Comparison of ENCODE assay signal across 19 cellular contexts in genomic region chrX:12819231-12819630, GRCh38. TPM values are rescaled to one million over a fixed set of nuclear protein-coding genes. Genes with fewer than 3 reads are reported as not detected.
DNase-seq lines count a peak whose midpoint lies in the region; ATAC-seq, FAIRE-seq and TF ChIP-seq lines count a peak whose summit lies in the region.
"Had no signal": no experiment of that assay in that cellular context is flagged by ENCODE, and none has a peak within 500 bp of the region (broad histone marks: within the 10 kb centered on the region; RNA-seq: fewer than 3 reads in every experiment).

No MANE protein-coding gene starts in this region.

- TF ChIP-seq CTCF in bronchial epithelial cell (IDR thresholded peaks at IDR 0.05; ENCODE audit: insufficient read depth, low read length, severe bottlenecking) (no peak), keratinocyte (optimal IDR thresholded peaks at IDR 0.05 in 1 of 3, IDR thresholded peaks at IDR 0.05 in 1 of 3, conservative IDR thresholded peaks at IDR 0.05 in 1 of 3; ENCODE audit: extremely low read depth in 1 of 3, insufficient read depth in 2 of 3, low read length in 3 of 3) (no peak)

- peak; percentile 18 for FAIRE-seq in bronchial epithelial cell (lab: Jason Lieb, UNC)
- FAIRE-seq in keratinocyte (lab: Jason Lieb, UNC): peak; percentile 5

- H3K27ac ChIP-seq in keratinocyte (ENCODE audit: control insufficient read depth, insufficient read depth, low read length): peak overlapping the region; percentile 70
- H3K27ac ChIP-seq: BLaER1 treated with 17β-estradiol and CSF1 and Interleukin-3, amounts not matched to agents 10 nM and 100 nM; KMS-11; PC-9 had no signal

- DNase-seq in activated CD4-positive, alpha-beta T cell treated with anti-CD3 and anti-CD28 coated beads, Interleukin-2, amount 10 ng/mL, durations not matched to agents 7 days and 5 days: no peak
- no peak for DNase-seq in activated CD4-positive, alpha-beta T cell treated with anti-CD3 and anti-CD28 coated beads, Interleukin-2, amount 50 U/mL, for 48 hours
- DNase-seq in HPDE6-E6E7 (ENCODE audit: extremely low spot score) (peak; percentile 14), bronchial epithelial cell (ENCODE audit: low read depth) (peak; percentile 80), keratinocyte (ENCODE audit: low read depth, low spot score) (peak; percentile 9)
- no peak for DNase-seq in activated T-cell treated with anti-CD3 and anti-CD28 coated beads, Interleukin-2, amount 50 U/mL, for 4 hours
- DNase-seq: 8988T, DMS153, MM.1S, NCI-H187 treated with DMSO at 0.1 percent for 48 hours, NCI-H446, NCI-H748 treated with DMSO at 0.1 percent for 48 hours had no signal

- dilution Hi-C loops in keratinocyte (cut with MboI; ENCODE audit: extremely low pct_ligation_motif_present, low sequenced_read_pairs): no loop called here

- POLR2A ChIA-PET in activated CD4-positive, alpha-beta T cell treated with anti-CD3 and anti-CD28 coated beads, Interleukin-2, amount 10 ng/mL, durations not matched to agents 7 days and 5 days (lab: Charles Lee): no interaction called here

- no peaks in the 10 kb centered on the region for H3K79me2 ChIP-seq in keratinocyte (ENCODE audit: control insufficient read depth, insufficient read depth, low read length)

- no peaks in the 10 kb centered on the region for H3K9me3 Mint-ChIP-seq in activated CD4-positive, alpha-beta T cell treated with anti-CD3 and anti-CD28 coated beads, Interleukin-2, amount 10 ng/mL, durations not matched to agents 7 days and 5 days
- no peaks in the 10 kb centered on the region for H3K9me3 Mint-ChIP-seq in activated T-cell treated with anti-CD3 and anti-CD28 coated beads, Interleukin-2, amount 50 U/mL, for 4 hours

- H3K36me3 ChIP-seq in bronchial epithelial cell (ENCODE audit: control insufficient read depth, insufficient read depth, low read length): peaks cover 3% of the 10 kb centered on the region
- H3K36me3 ChIP-seq in keratinocyte (ENCODE audit: control insufficient read depth in 2 of 2, extremely low read depth in 1 of 2, insufficient read depth in 2 of 2, low read length in 2 of 2): no peaks in the 10 kb centered on the region

- no peak overlapping the region for H3K4me3 Mint-ChIP-seq in activated CD4-positive, alpha-beta T cell treated with anti-CD3 and anti-CD28 coated beads, Interleukin-2, amount 10 ng/mL, durations not matched to agents 7 days and 5 days
- no peak overlapping the region for H3K4me3 Mint-ChIP-seq in activated T-cell treated with anti-CD3 and anti-CD28 coated beads, Interleukin-2, amount 50 U/mL, for 4 hours

- H3K36me3 Mint-ChIP-seq in activated CD4-positive, alpha-beta T cell treated with anti-CD3 and anti-CD28 coated beads, Interleukin-2, amount 10 ng/mL, durations not matched to agents 7 days and 5 days (ENCODE audit: low read depth): peaks cover 58% of the 10 kb centered on the region
- H3K36me3 Mint-ChIP-seq in activated T-cell treated with anti-CD3 and anti-CD28 coated beads, Interleukin-2, amount 50 U/mL, for 4 hours (ENCODE audit: insufficient read depth): peaks cover 5% of the 10 kb centered on the region

- H3K9me3 ChIP-seq in keratinocyte (ENCODE audit: control insufficient read depth, low read depth, low read length): no peaks in the 10 kb centered on the region
- H3K9me3 ChIP-seq: BLaER1 treated with 17β-estradiol and CSF1 and Interleukin-3, amounts not matched to agents 10 nM and 100 nM had no signal

- peaks cover 16% of the 10 kb centered on the region for H3K4me1 ChIP-seq in keratinocyte (ENCODE audit: control insufficient read depth, extremely low read depth, insufficient read depth, low read length)

- no peak overlapping the region for H3K9ac ChIP-seq in keratinocyte (ENCODE audit: control insufficient read depth, extremely low read depth, insufficient read depth, low read length)
- H3K9ac ChIP-seq: BLaER1 treated with 17β-estradiol and CSF1 and Interleukin-3, amounts not matched to agents 10 nM and 100 nM; KMS-11 had no signal

- ATAC-seq in GM18909 (IDR thresholded peaks at IDR 0.05; ENCODE audit: poor library complexity, unreplicated experiment): no peak
- no peak for ATAC-seq in HG03342 (IDR thresholded peaks at IDR 0.05; ENCODE audit: unreplicated experiment)
- ATAC-seq in activated T-cell treated with anti-CD3 and anti-CD28 coated beads, Interleukin-2, amount 50 U/mL, for 4 hours: no peak
- ATAC-seq: HCT116, Right ventricle myocardium inferior had no signal

- H3K9me1 ChIP-seq in keratinocyte (ENCODE audit: control insufficient read depth, extremely low read depth, insufficient read depth, low read length): no peaks in the 10 kb centered on the region

- peak overlapping the region; percentile 11 for H3K4me2 ChIP-seq in keratinocyte (ENCODE audit: control insufficient read depth, extremely low read depth, insufficient read depth, low read depth, low read length)
- H3K4me2 ChIP-seq: BLaER1 treated with 17β-estradiol and CSF1 and Interleukin-3, amounts not matched to agents 10 nM and 100 nM; KMS-11; PC-9 had no signal

- CTCF ChIA-PET in activated CD4-positive, alpha-beta T cell treated with anti-CD3 and anti-CD28 coated beads, Interleukin-2, amount 10 ng/mL, durations not matched to agents 7 days and 5 days (lab: Charles Lee): interaction anchor here (0.6 kb wide), 1 partner anchor 58 kb away, joined by 3 read pairs; no protein-coding TSS in a partner anchor

- H3K27me3 ChIP-seq in bronchial epithelial cell (ENCODE audit: control insufficient read depth, insufficient read depth, low read length): no peaks in the 10 kb centered on the region
- H3K27me3 ChIP-seq in keratinocyte (ENCODE audit: control insufficient read depth, extremely low read depth, insufficient read depth, low read length): no peaks in the 10 kb centered on the region

- no peaks in the 10 kb centered on the region for H4K20me1 ChIP-seq in keratinocyte (ENCODE audit: control insufficient read depth, extremely low read depth, insufficient read depth, low read length)

- H3K4me3 ChIP-seq in bronchial epithelial cell (ENCODE audit: low read depth, low read length) (no peak overlapping the region), keratinocyte (ENCODE audit: control insufficient read depth in 2 of 3, extremely low read depth in 1 of 3, insufficient read depth in 2 of 3, low read depth in 1 of 3, low read length in 3 of 3) (peak overlapping the region in 1 of 3 experiments; percentile 0)
- H3K4me3 ChIP-seq: BLaER1 treated with 17β-estradiol and CSF1 and Interleukin-3, amounts not matched to agents 10 nM and 100 nM; PC-9 had no signal

- peak overlapping the region; percentile 5 for H2AFZ ChIP-seq in keratinocyte (ENCODE audit: control insufficient read depth, low read length)
- H2AFZ ChIP-seq: PC-9 had no signal

- H3K27me3 Mint-ChIP-seq in activated CD4-positive, alpha-beta T cell treated with anti-CD3 and anti-CD28 coated beads, Interleukin-2, amount 10 ng/mL, durations not matched to agents 7 days and 5 days: no peaks in the 10 kb centered on the region
- no peaks in the 10 kb centered on the region for H3K27me3 Mint-ChIP-seq in activated T-cell treated with anti-CD3 and anti-CD28 coated beads, Interleukin-2, amount 50 U/mL, for 4 hours (ENCODE audit: low read depth)

- peak overlapping the region; percentile 31 for H3K27ac Mint-ChIP-seq in activated CD4-positive, alpha-beta T cell treated with anti-CD3 and anti-CD28 coated beads, Interleukin-2, amount 10 ng/mL, durations not matched to agents 7 days and 5 days

- peaks cover 7% of the 10 kb centered on the region for H3K4me1 Mint-ChIP-seq in activated CD4-positive, alpha-beta T cell treated with anti-CD3 and anti-CD28 coated beads, Interleukin-2, amount 10 ng/mL, durations not matched to agents 7 days and 5 days
- H3K4me1 Mint-ChIP-seq in activated T-cell treated with anti-CD3 and anti-CD28 coated beads, Interleukin-2, amount 50 U/mL, for 4 hours (ENCODE audit: low read depth): no peaks in the 10 kb centered on the region

RNA-seq across cellular contexts. Expression of gene PRPS2, which starts 28.0 kb away (rescaled TPM):
- total RNA-seq in activated CD4-positive, alpha-beta T cell treated with anti-CD3 and anti-CD28 coated beads, Interleukin-2, amount 10 ng/mL, durations not matched to agents 7 days and 5 days: 100 to 1,000 TPM in 1 of 2 experiments, 10 to 100 TPM in 1; 92.5 to 108 TPM
- total RNA-seq in bronchial epithelial cell: 36.1 and 38.0 TPM in 2 replicates
- polyA plus RNA-seq in keratinocyte: 16.9 to 28.4 TPM (median 27.2 TPM) in 3 replicates
- polyA plus RNA-seq in keratinocyte (2011; ENCODE audit: low read depth): 11.1 TPM
- polyA plus RNA-seq in keratinocyte (2011; cell fraction: cytosol; rRNA removed): 21.1 and 24.2 TPM in 2 replicates
- polyA plus RNA-seq in keratinocyte (2011; cell fraction: nucleus; rRNA removed): 11.4 and 12.8 TPM in 2 replicates
- 18.0 and 38.4 TPM in 2 replicates for polyA plus RNA-seq in keratinocyte (2012; ENCODE audit: low replicate concordance)
- polyA minus RNA-seq in keratinocyte: 22.9 to 41.9 TPM (median 38.8 TPM) in 3 replicates
- polyA minus RNA-seq in keratinocyte (2011; cell fraction: cytosol; rRNA and poly(A)+ RNA removed): 46.8 TPM
- polyA minus RNA-seq in keratinocyte (2011; cell fraction: nucleus; rRNA and poly(A)+ RNA removed): 6.9 and 8.0 TPM in 2 replicates
- total RNA-seq in activated T-cell treated with anti-CD3 and anti-CD28 coated beads, Interleukin-2, amount 50 U/mL, for 4 hours: 10 to 100 TPM; 71.7 to 84.8 (median 74.2) TPM

RNA-seq across cellular contexts. Expression of gene TLR7, which starts 47.6 kb away (rescaled TPM):
- under 1 TPM; 0.10 to 0.19 TPM for total RNA-seq in activated CD4-positive, alpha-beta T cell treated with anti-CD3 and anti-CD28 coated beads, Interleukin-2, amount 10 ng/mL, durations not matched to agents 7 days and 5 days
- not detected in 2 replicates for total RNA-seq in bronchial epithelial cell
- polyA plus RNA-seq in keratinocyte: 0.01 TPM in 1 of 3 replicates, not detected in the others
- not detected for polyA plus RNA-seq in keratinocyte (2011; ENCODE audit: low read depth)
- polyA plus RNA-seq in keratinocyte (2011; cell fraction: cytosol; rRNA removed): not detected in 2 replicates
- not detected in 2 replicates for polyA plus RNA-seq in keratinocyte (2011; cell fraction: nucleus; rRNA removed)
- polyA plus RNA-seq in keratinocyte (2012; ENCODE audit: low replicate concordance): not detected in 2 replicates
- not detected in 3 replicates for polyA minus RNA-seq in keratinocyte
- not detected for polyA minus RNA-seq in keratinocyte (2011; cell fraction: cytosol; rRNA and poly(A)+ RNA removed)
- not detected in 2 replicates for polyA minus RNA-seq in keratinocyte (2011; cell fraction: nucleus; rRNA and poly(A)+ RNA removed)
- under 1 TPM in 1 of 3 donors, not detected in 2; 0.24 TPM for total RNA-seq in activated T-cell treated with anti-CD3 and anti-CD28 coated beads, Interleukin-2, amount 50 U/mL, for 4 hours
- total RNA-seq: PC-9 had no signal

Comparison
In these comparisons a context has a peak if more than half of its experiments do, and no peak if none do; other contexts are left out.
1. DNase-seq: peak in HPDE6-E6E7 (single experiment), bronchial epithelial cell (single experiment) and keratinocyte (single experiment); none in activated CD4-positive, alpha-beta T cell treated with anti-CD3 and anti-CD28 coated beads, Interleukin-2, amount 10 ng/mL, durations not matched to agents 7 days and 5 days (single experiment), activated CD4-positive, alpha-beta T cell treated with anti-CD3 and anti-CD28 coated beads, Interleukin-2, amount 50 U/mL, for 48 hours (0 of 2) and activated T-cell treated with anti-CD3 and anti-CD28 coated beads, Interleukin-2, amount 50 U/mL, for 4 hours (single experiment).